ENCODE assay signal across 15 cellular contexts in genomic region chr3:71389191-71389590, GRCh38.
A peak's percentile ranks its signal among the peaks of the same experiment; 100 is the strongest.
DNase-seq lines count a peak whose midpoint lies in the region; ATAC-seq and TF ChIP-seq lines count a peak whose summit lies in the region.
"Had no signal": no experiment of that assay in that cellular context is flagged by ENCODE, and none has a peak within 500 bp of the region (broad histone marks: within the 10 kb centered on the region; RNA-seq: fewer than 3 reads in every experiment).

No MANE protein-coding gene starts in this region.

- CTCF ChIA-PET in A673 (lab: Charles Lee): no interaction called here

- H3K4me3 ChIP-seq in left ventricle myocardium inferior (no peak overlapping the region), transverse colon (peak overlapping the region in 1 of 4 donors; percentile 1), tibial artery (no peak overlapping the region), A673 (ENCODE audit: low read depth, low read length, poor library complexity, severe bottlenecking) (no peak overlapping the region)
- H3K4me3 ChIP-seq: HAP-1, uterus had no signal

- intact Hi-C loops in left ventricle myocardium inferior (cut with micrococcal nuclease): no loop called here
- intact Hi-C loops in left cardiac atrium (cut with DNase I): no loop called here
- intact Hi-C loops in transverse colon (cut with DNase I; ENCODE audit: low total_unique reads): no loop called here
- intact Hi-C loops in tibial artery (cut with DNase I; ENCODE audit: low total_unique reads): no loop called here
- intact Hi-C loops in A673 (cut with micrococcal nuclease; ENCODE audit: unreplicated experiment): no loop called here

- peaks cover 7% of the 10 kb centered on the region for H3K36me3 Mint-ChIP-seq in activated naive CD8-positive, alpha-beta T cell treated with anti-CD3 and anti-CD28 coated beads, Interleukin-2, amount 50 U/mL, for 24 hours (ENCODE audit: low read depth)
- H3K36me3 Mint-ChIP-seq: immature natural killer cell had no signal

- H3K27ac ChIP-seq in left ventricle myocardium inferior (replicated peaks): peak overlapping the region; percentile 67
- H3K27ac ChIP-seq in transverse colon: peak overlapping the region; percentile 72 to 79 (median 74)
- H3K27ac ChIP-seq in tibial artery: no peak overlapping the region
- no peak overlapping the region for H3K27ac ChIP-seq in A673 (ENCODE audit: low read depth, low read length, poor library complexity, severe bottlenecking)

- BruUV-seq in A673 (replicated peaks; lab: Mats Ljungman, UMichigan): no TSS peak

- peaks cover 48% of the 10 kb centered on the region for H3K4me1 ChIP-seq in left ventricle myocardium inferior
- peaks cover 10 to 57% (median 33%) of the 10 kb centered on the region in 4 donors for H3K4me1 ChIP-seq in transverse colon
- H3K4me1 ChIP-seq in tibial artery: peaks cover 0 to 29% (median 11%) of the 10 kb centered on the region in 4 donors
- H3K4me1 ChIP-seq in A673 (ENCODE audit: insufficient read depth, low read length, poor library complexity, severe bottlenecking): peaks cover 8% of the 10 kb centered on the region
- H3K4me1 ChIP-seq: uterus had no signal

- peaks cover 90% of the 10 kb centered on the region for H3K4me1 Mint-ChIP-seq in activated naive CD8-positive, alpha-beta T cell treated with anti-CD3 and anti-CD28 coated beads, Interleukin-2, amount 50 U/mL, for 24 hours

- H3K9me3 Mint-ChIP-seq in activated naive CD8-positive, alpha-beta T cell treated with anti-CD3 and anti-CD28 coated beads, Interleukin-2, amount 50 U/mL, for 24 hours: peaks cover 8% of the 10 kb centered on the region
- H3K9me3 Mint-ChIP-seq: immature natural killer cell had no signal

- H3K9me3 ChIP-seq in left ventricle myocardium inferior (replicated peaks) (no peaks in the 10 kb centered on the region), transverse colon (no peaks in the 10 kb centered on the region), tibial artery (no peaks in the 10 kb centered on the region), A673 (ENCODE audit: low read depth, low read length, poor library complexity, severe bottlenecking) (no peaks in the 10 kb centered on the region)
- H3K9me3 ChIP-seq: SJSA1, uterus had no signal

- no peak for TF ChIP-seq EP300 in transverse colon (IDR thresholded peaks at IDR 0.05; ENCODE audit: low read depth)

- TF ChIP-seq CTCF in left ventricle myocardium inferior (IDR thresholded peaks at IDR 0.05; ENCODE audit: borderline replicate concordance): no peak
- TF ChIP-seq CTCF in transverse colon (IDR thresholded peaks at IDR 0.05): no peak
- TF ChIP-seq CTCF in tibial artery (IDR thresholded peaks at IDR 0.05): no peak
- TF ChIP-seq CTCF in A673 (conservative IDR thresholded peaks at IDR 0.05; ENCODE audit: low read depth, low read length): no peak

- in situ Hi-C loops in transverse colon (cut with MboI; ENCODE audit: low pct_ligation_motif_present in 1 of 4, low pct_unique_long_range_greater_than_20kb in 1 of 4, low sequenced_read_pairs in 3 of 4): no loop called here

- DNase-seq in left ventricle myocardium inferior (no peak), left cardiac atrium (no peak), NCI-H345 (lab: John Stamatoyannopoulos, UW) (peak; percentile 40), transverse colon (peak; percentile 32), tibial artery (no peak), A673 (ENCODE audit: low spot score) (no peak), AG20443 (ENCODE audit: low spot score) (no peak)
- DNase-seq in activated naive CD8-positive, alpha-beta T cell treated with anti-CD3 and anti-CD28 coated beads, Interleukin-2, amount 50 U/mL, for 24 hours: no peak
- DNase-seq: activated CD4-positive, alpha-beta T cell treated with anti-CD3 and anti-CD28 coated beads, Interleukin-2, amount 50 U/mL, for 4 hours; NK-92 treated with Interleukin-12 subunit alpha and Interleukin-12 subunit beta, amount 100 ng/mL, for 24 hours; stimulated activated CD4-positive, alpha-beta T cell treated with anti-CD3 and anti-CD28 coated beads, Interleukin-2, amount 100 ng/mL, for 48 hours had no signal

- POLR2A ChIA-PET in A673 (lab: Charles Lee; ENCODE audit: low non-redundant PET): no interaction called here

- no peaks in the 10 kb centered on the region for H3K36me3 ChIP-seq in left ventricle myocardium inferior
- H3K36me3 ChIP-seq in transverse colon: no peaks in the 10 kb centered on the region
- no peaks in the 10 kb centered on the region for H3K36me3 ChIP-seq in tibial artery
- no peaks in the 10 kb centered on the region for H3K36me3 ChIP-seq in A673 (ENCODE audit: insufficient read depth, low read length, poor library complexity, severe bottlenecking)
- H3K36me3 ChIP-seq: HAP-1, SJSA1, uterus had no signal

- 30 to 46% methylated on average over 7 to 9 of the region's 10 CpGs for WGBS in transverse colon (ENCODE audit: low coverage in 1 of 2), 2 donors

- H3K27me3 ChIP-seq in left ventricle myocardium inferior (ENCODE audit: low read depth): no peaks in the 10 kb centered on the region
- H3K27me3 ChIP-seq in transverse colon: no peaks in the 10 kb centered on the region
- no peaks in the 10 kb centered on the region for H3K27me3 ChIP-seq in tibial artery
- H3K27me3 ChIP-seq in A673 (replicated peaks; ENCODE audit: insufficient read depth, low read depth, low read length, poor library complexity): no peaks in the 10 kb centered on the region
- H3K27me3 ChIP-seq: SJSA1, uterus had no signal

- TF ChIP-seq POLR2A in transverse colon (IDR thresholded peaks at IDR 0.05): no peak

- peak overlapping the region; percentile 75 for H3K4me3 Mint-ChIP-seq in activated naive CD8-positive, alpha-beta T cell treated with anti-CD3 and anti-CD28 coated beads, Interleukin-2, amount 50 U/mL, for 24 hours

- ATAC-seq in left cardiac atrium: no peak
- no peak for ATAC-seq in activated naive CD8-positive, alpha-beta T cell treated with anti-CD3 and anti-CD28 coated beads, Interleukin-2, amount 50 U/mL, for 24 hours

- H3K27me3 Mint-ChIP-seq in activated naive CD8-positive, alpha-beta T cell treated with anti-CD3 and anti-CD28 coated beads, Interleukin-2, amount 50 U/mL, for 24 hours: no peaks in the 10 kb centered on the region

- H3K27ac Mint-ChIP-seq in activated naive CD8-positive, alpha-beta T cell treated with anti-CD3 and anti-CD28 coated beads, Interleukin-2, amount 50 U/mL, for 24 hours: peak overlapping the region; percentile 99

Comparison
In these comparisons a context has a peak if more than half of its experiments do, and no peak if none do; other contexts are left out.
1. DNase-seq: peak in NCI-H345 (single experiment) and transverse colon (single experiment); none in left ventricle myocardium inferior (single experiment), left cardiac atrium (single experiment), activated naive CD8-positive, alpha-beta T cell treated with anti-CD3 and anti-CD28 coated beads, Interleukin-2, amount 50 U/mL, for 24 hours (single experiment), tibial artery (0 of 2), A673 (single experiment) and AG20443 (single experiment).
2. H3K27ac ChIP-seq: peak in left ventricle myocardium inferior (single experiment) and transverse colon (4 of 4); none in tibial artery (0 of 2) and A673 (single experiment).